ENCODE assay signal across 31 cellular contexts in genomic region chr1:84956097-84956496, GRCh38. TPM values are rescaled to one million over a fixed set of nuclear protein-coding genes. Genes with fewer than 3 reads are reported as not detected.
"Had no signal": no experiment of that assay in that cellular context is flagged by ENCODE, and none has a peak within 500 bp of the region (broad histone marks: within the 10 kb centered on the region; RNA-seq: fewer than 3 reads in every experiment).

No MANE protein-coding gene starts in this region.

- H3K79me2 ChIP-seq: parathyroid adenoma had no signal

- H3K36me3 ChIP-seq: neutrophil, ovary, right lobe of liver, sigmoid colon, stomach, thoracic aorta, thyroid gland, tibial nerve, upper lobe of left lung, vagina had no signal

- H3K27ac Mint-ChIP-seq: nephron progenitor cell; progenitor cell of endocrine pancreas; stimulated activated naive CD8-positive, alpha-beta T cell treated with anti-CD3 and anti-CD28 coated beads, Interleukin-15, Interleukin-2, amounts not matched to agents 100 ng/mL and 50 ng/mL, for 24 hours had no signal

- H3K9me3 Mint-ChIP-seq: natural killer cell treated with Interleukin-12 subunit alpha and Interleukin-12 subunit beta and Interleukin-15 and Interleukin-18, amount 100 ng/mL, for 72 hours; neural crest cell had no signal

- H3K4me3 ChIP-seq: ovary, psoas muscle, right lobe of liver, sigmoid colon, stomach, thoracic aorta, thyroid gland, tibial nerve, upper lobe of left lung, vagina had no signal

- ATAC-seq: naive thymus-derived CD8-positive, alpha-beta T cell; natural killer cell treated with Interleukin-12 subunit alpha and Interleukin-12 subunit beta and Interleukin-15 and Interleukin-18, amount 100 ng/mL, for 72 hours; psoas muscle; right cardiac atrium; right lobe of liver; stimulated activated memory B cell treated with anti-CD40 and anti-IgM and Interleukin-4, amounts not matched to agents 10 μg/mL and 1 μg/mL and 100 μg/mL, for 72 hours had no signal

- H3K27me3 ChIP-seq: ovary, right lobe of liver, sigmoid colon, stomach, thyroid gland, tibial nerve, upper lobe of left lung, vagina had no signal

- DNase-seq: naive thymus-derived CD8-positive, alpha-beta T cell; nephron progenitor cell; occipital lobe; ovary; posterior cingulate gyrus; psoas muscle; right cardiac atrium; right lobe of liver; sigmoid colon; small intestine; stimulated activated CD4-positive, alpha-beta T cell treated with anti-CD3 and anti-CD28 coated beads, Interleukin-15, amount 100 ng/mL, for 24 hours; stimulated activated CD4-positive, alpha-beta T cell treated with anti-CD3 and anti-CD28 coated beads, Interleukin-2, amount 100 ng/mL, for 24 hours; stimulated activated CD4-positive, alpha-beta T cell treated with anti-CD3 and anti-CD28 coated beads, Interleukin-2, amount 100 ng/mL, for 48 hours; stimulated activated CD4-positive, alpha-beta T cell treated with anti-CD3 and anti-CD28 coated beads, Interleukin-4, amount 100 ng/mL, for 24 hours; stimulated activated CD8-positive, alpha-beta memory T cell treated with anti-CD3 and anti-CD28 coated beads, Interleukin-4, amount 100 ng/mL, for 48 hours; stimulated activated naive CD4-positive, alpha-beta T cell treated with Interleukin-2 at 50 U/mL for 16 hours; stomach; thyroid gland; upper lobe of left lung had no signal

- H3K4me1 Mint-ChIP-seq: naive thymus-derived CD8-positive, alpha-beta T cell; nephron progenitor cell; neural crest cell had no signal

- H2AFZ ChIP-seq: parathyroid adenoma had no signal

- H3K9ac ChIP-seq: parathyroid adenoma had no signal

- H3K4me3 Mint-ChIP-seq: naive thymus-derived CD8-positive, alpha-beta T cell; natural killer cell treated with Interleukin-12 subunit alpha and Interleukin-12 subunit beta and Interleukin-15 and Interleukin-18, amount 100 ng/mL, for 72 hours; nephron progenitor cell; neural crest cell; stimulated activated memory B cell treated with anti-CD40 and anti-IgM and Interleukin-4, amounts not matched to agents 10 μg/mL and 1 μg/mL and 100 μg/mL, for 72 hours; stimulated activated naive CD8-positive, alpha-beta T cell treated with anti-CD3 and anti-CD28 coated beads, Interleukin-15, Interleukin-2, amounts not matched to agents 100 ng/mL and 50 ng/mL, for 24 hours had no signal

- H3K9me3 ChIP-seq: neutrophil, ovary, psoas muscle, right lobe of liver, sigmoid colon, stomach, thoracic aorta, thyroid gland, tibial nerve, upper lobe of left lung, vagina had no signal

- H3K27ac ChIP-seq: neutrophil, ovary, parathyroid adenoma, psoas muscle, right lobe of liver, sigmoid colon, stomach, thoracic aorta, thyroid gland, tibial nerve, upper lobe of left lung, vagina had no signal

- H3K4me1 ChIP-seq: psoas muscle, right lobe of liver, tibial nerve, vagina had no signal

- H3K27me3 Mint-ChIP-seq: stimulated activated memory B cell treated with anti-CD40 and anti-IgM and Interleukin-4, amounts not matched to agents 10 μg/mL and 1 μg/mL and 100 μg/mL, for 72 hours had no signal

RNA-seq across cellular contexts. Expression of gene MCOLN2, which starts 40.8 kb away (rescaled TPM):
- total RNA-seq: occipital lobe, skeletal muscle tissue, temporal lobe had no signal
